Comparison of ENCODE assay signal across 9 cellular contexts in genomic region chr1:38474738-38475623, GRCh38.
A peak's percentile ranks its signal among the peaks of the same experiment; 100 is the strongest.
DNase-seq lines count a peak whose midpoint lies in the region; ATAC-seq and TF ChIP-seq lines count a peak whose summit lies in the region.
"Had no signal": no experiment of that assay in that cellular context is flagged by ENCODE, and none has a peak within 500 bp of the region (broad histone marks: within the 10 kb centered on the region; RNA-seq: fewer than 3 reads in every experiment).

No MANE protein-coding gene starts in this region.

- H3K4me3 ChIP-seq in neuronal stem cell (ENCODE audit: low read length in 2 of 2) = peak overlapping the region in 1 of 2 donors; percentile 63
- H3K4me3 ChIP-seq: cardiac muscle cell had no signal

- no peak overlapping the region for H3K4ac ChIP-seq in neuronal stem cell (ENCODE audit: low read length)

- no peaks in the 10 kb centered on the region for H3K79me1 ChIP-seq in neuronal stem cell (ENCODE audit: low read depth, low read length)

- H2BK15ac ChIP-seq in neuronal stem cell (ENCODE audit: low read length) = no peak overlapping the region

- H3K4me1 ChIP-seq in neuronal stem cell (ENCODE audit: control insufficient read depth in 2 of 2, insufficient read depth in 1 of 2, low read depth in 1 of 2, low read length in 2 of 2) = peaks cover 14 to 26% of the 10 kb centered on the region in 2 donors

- DNase-seq in neuronal stem cell (ENCODE audit: low spot score) = no peak
- no peak for DNase-seq in NCI-H2227 (lab: John Stamatoyannopoulos, UW; ENCODE audit: unreplicated experiment)
- DNase-seq in LoVo (ENCODE audit: low spot score) = no peak
- no peak for DNase-seq in amniotic stem cell (lab: John Stamatoyannopoulos, UW)
- DNase-seq in GF-D8 (lab: John Stamatoyannopoulos, UW) = no peak

- H4K8ac ChIP-seq in neuronal stem cell (ENCODE audit: low read depth, low read length) = no peak overlapping the region

- H2BK12ac ChIP-seq in neuronal stem cell (ENCODE audit: low read length) = no peak overlapping the region

- TF ChIP-seq POLR2A in Raji (IDR thresholded peaks at IDR 0.05; ENCODE audit: insufficient read depth, low read depth, low read length) = peak; percentile 46

- H3K27me3 ChIP-seq in neuronal stem cell (ENCODE audit: control insufficient read depth in 3 of 3, insufficient read depth in 3 of 3, low read depth in 1 of 3, low read length in 3 of 3) = no peaks in the 10 kb centered on the region

- no peak overlapping the region for H2BK120ac ChIP-seq in neuronal stem cell (ENCODE audit: low read depth, low read length)

- ATAC-seq in GM18907 (IDR thresholded peaks at IDR 0.05; ENCODE audit: unreplicated experiment) (peak; percentile 73), HG02678 (IDR thresholded peaks at IDR 0.05; ENCODE audit: unreplicated experiment) (peak; percentile 91)

- H3K9ac ChIP-seq in neuronal stem cell (ENCODE audit: low read depth, low read length, poor library complexity) = no peak overlapping the region

- H3K4me2 ChIP-seq in neuronal stem cell (ENCODE audit: insufficient read depth, low read length, poor library complexity, severe bottlenecking) = peak overlapping the region; percentile 50

- H3K23ac ChIP-seq in neuronal stem cell (ENCODE audit: low read depth, low read length, poor library complexity) = no peak overlapping the region

- H3K14ac ChIP-seq in neuronal stem cell (ENCODE audit: low read length) = no peak overlapping the region

- H3K18ac ChIP-seq in neuronal stem cell (ENCODE audit: low read length) = no peak overlapping the region

- H2AFZ ChIP-seq in neuronal stem cell (ENCODE audit: low read length) = peak overlapping the region; percentile 88

- no CpG with 5 or more reads among the region's 18 CpGs for WGBS in neuronal stem cell (ENCODE audit: extremely low coverage in 2 of 2, insufficient read length in 2 of 2, insufficient replicate concordance in 1 of 2), 2 donors

- H4K91ac ChIP-seq in neuronal stem cell (ENCODE audit: low read depth, low read length, poor library complexity) = no peak overlapping the region

- no peak overlapping the region for H2AK5ac ChIP-seq in neuronal stem cell (ENCODE audit: low read depth, low read length)

- no peak overlapping the region for H3K27ac ChIP-seq in neuronal stem cell (replicated peaks; ENCODE audit: low read length)
- H3K27ac ChIP-seq: cardiac muscle cell had no signal

- no peak overlapping the region for H2BK5ac ChIP-seq in neuronal stem cell (ENCODE audit: low read length)

- H3K9me3 ChIP-seq in neuronal stem cell (replicated peaks in 1 of 2; ENCODE audit: control insufficient read depth in 2 of 2, insufficient read depth in 1 of 2, low read depth in 1 of 2, low read length in 2 of 2) = peaks cover 0 to 21% of the 10 kb centered on the region in 2 donors

- H3K36me3 ChIP-seq in neuronal stem cell (replicated peaks in 1 of 2; ENCODE audit: control insufficient read depth in 2 of 2, insufficient read depth in 2 of 2, low read length in 2 of 2) = no peaks in the 10 kb centered on the region
- H3K36me3 ChIP-seq: cardiac muscle cell had no signal
